In genomic region chr16:84665843-84666242, GRCh38 we compare ENCODE assay signal across 1 cellular context.
TF ChIP-seq lines count a peak whose summit lies in the region.

No MANE protein-coding gene starts in this region.

TF ChIP-seq in GM23338, 12 proteins besides CTCF, POLR2A, EP300 and RAD21 (continued from another document):
- TF ChIP-seq ZNF462 (CRISPR knock-in tag; IDR thresholded peaks at IDR 0.05) (no peak), ZNF331 (CRISPR knock-in tag; IDR thresholded peaks at IDR 0.05; ENCODE audit: low read depth) (no peak), NANOG (IDR thresholded peaks at IDR 0.05; ENCODE audit: borderline replicate concordance) (no peak)
